ENCODE assay signal across 8 cellular contexts in the genomic region with DNA sequence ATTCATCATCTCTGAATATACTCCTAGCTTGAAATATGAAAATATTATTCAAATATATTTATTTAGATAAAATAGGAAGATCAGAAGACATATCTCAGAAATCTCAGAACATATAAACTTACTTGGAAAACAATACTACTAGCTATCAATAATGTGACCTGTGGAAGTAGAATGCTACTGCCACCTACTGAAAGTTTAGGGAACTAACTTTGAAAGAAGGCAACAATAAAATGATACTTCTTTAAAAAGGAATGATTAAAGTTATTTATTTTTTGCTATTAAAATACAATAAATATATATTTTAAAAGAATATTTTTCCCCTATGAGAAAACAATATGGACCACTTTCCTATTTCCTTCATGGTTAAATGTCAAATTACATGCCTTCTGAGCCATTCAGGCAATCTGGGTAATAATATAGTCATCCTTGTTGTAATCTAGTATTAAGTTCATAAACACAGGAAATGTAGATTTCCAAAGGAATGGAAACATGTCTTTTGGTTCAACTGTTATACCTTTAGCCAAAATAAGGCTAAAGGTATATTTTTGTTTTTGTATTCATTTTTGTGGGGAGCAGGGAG. TPM values are rescaled to one million over a fixed set of nuclear protein-coding genes. Genes with fewer than 3 reads are reported as not detected.
DNase-seq lines count a peak whose midpoint lies in the region; ATAC-seq and TF ChIP-seq lines count a peak whose summit lies in the region.

No MANE protein-coding gene starts in this region.

- peak; percentile 15 for DNase-seq in astrocyte of the cerebellum (ENCODE audit: low read depth)
- no peak for DNase-seq in NCI-H187 (lab: John Stamatoyannopoulos, UW)
- no peak for DNase-seq in NCI-H524 treated with DMSO at 0.1 percent for 48 hours (lab: John Stamatoyannopoulos, UW)

- H3K27me3 ChIP-seq in Loucy (ENCODE audit: insufficient read depth, low read length, poor library complexity, severe bottlenecking) (no peaks in the 10 kb centered on the region), liver (ENCODE audit: control insufficient read depth in 4 of 4, insufficient read depth in 4 of 4, low read length in 3 of 4) (no peaks in the 10 kb centered on the region)

- H3K9me3 ChIP-seq in Loucy (ENCODE audit: insufficient read depth, low read depth, low read length), result no peaks in the 10 kb centered on the region
- H3K9me3 ChIP-seq in liver (ENCODE audit: control insufficient read depth in 4 of 4, low read length in 3 of 4), result no peaks in the 10 kb centered on the region

- H3F3A ChIP-seq in Loucy (ENCODE audit: low read depth), result no peaks in the 10 kb centered on the region

- H3K4me3 ChIP-seq in Loucy (ENCODE audit: low read length, poor library complexity, severe bottlenecking) (no peak overlapping the region), astrocyte of the cerebellum (ENCODE audit: low read depth, low read length) (no peak overlapping the region), liver (ENCODE audit: low read depth in 1 of 3, low read length in 3 of 3) (no peak overlapping the region)

- no peak overlapping the region for H2AFZ ChIP-seq in Loucy (ENCODE audit: low read length)

- H4K20me1 ChIP-seq in Loucy (ENCODE audit: insufficient read depth, low read length, poor library complexity, severe bottlenecking), result no peaks in the 10 kb centered on the region

- peak; percentile 81 to 84 for TF ChIP-seq RAD21 in liver (IDR thresholded peaks at IDR 0.05)

- ATAC-seq in GM18519 (IDR thresholded peaks at IDR 0.05; ENCODE audit: low FRiP score, unreplicated experiment) (peak; percentile 67), HG02981 (IDR thresholded peaks at IDR 0.05; ENCODE audit: unreplicated experiment) (no peak)

- H3K4me1 ChIP-seq in Loucy (ENCODE audit: insufficient read depth, low read length, poor library complexity, severe bottlenecking) (peaks cover 8% of the 10 kb centered on the region), liver (ENCODE audit: control insufficient read depth in 4 of 4, insufficient read depth in 4 of 4, low read length in 3 of 4) (peaks cover 0 to 9% (median 5%) of the 10 kb centered on the region in 4 donors)

- H3K9ac ChIP-seq in Loucy (ENCODE audit: low read depth, low read length, poor library complexity, severe bottlenecking) (no peak overlapping the region), liver (ENCODE audit: low read depth in 1 of 2, low read length in 2 of 2) (no peak overlapping the region)

- TF ChIP-seq CTCF in C4-2B (conservative IDR thresholded peaks at IDR 0.05), result peak; percentile 82
- TF ChIP-seq CTCF in Loucy (conservative IDR thresholded peaks at IDR 0.05; ENCODE audit: low read length), result peak; percentile 63
- TF ChIP-seq CTCF in astrocyte of the cerebellum (IDR thresholded peaks at IDR 0.05; ENCODE audit: low read depth, low read length, missing control alignments), result peak; percentile 44
- TF ChIP-seq CTCF in liver (IDR thresholded peaks at IDR 0.05; ENCODE audit: low read depth, low read length, missing input control), result peak; percentile 62

- H3K27ac ChIP-seq in C4-2B (peak overlapping the region; percentile 43; the same call in 1 of the 2 replicates), liver (ENCODE audit: low read depth in 1 of 2, low read length in 2 of 2) (no peak overlapping the region)

- H3K36me3 ChIP-seq in Loucy (ENCODE audit: insufficient read depth, low read length), result no peaks in the 10 kb centered on the region
- H3K36me3 ChIP-seq in liver (ENCODE audit: control insufficient read depth in 4 of 4, insufficient read depth in 3 of 4, low read depth in 1 of 4, low read length in 3 of 4), result peaks cover 0 to 7% (median 0%) of the 10 kb centered on the region in 4 donors

- in situ Hi-C loops in astrocyte of the cerebellum (cut with HindIII; ENCODE audit: low sequenced_read_pairs), result loop anchor here (25.0 kb wide), 1 partner anchor 237 kb away; no protein-coding TSS in a partner anchor

- H3K9me2 ChIP-seq in Loucy (replicated peaks; ENCODE audit: low read depth, low read length), result no peaks in the 10 kb centered on the region

- no peak overlapping the region for H3K4me2 ChIP-seq in Loucy (ENCODE audit: low read depth, low read length, poor library complexity, severe bottlenecking)

- no peaks in the 10 kb centered on the region for H3K79me2 ChIP-seq in Loucy (ENCODE audit: insufficient read depth, low read length)

TF ChIP-seq in liver, 16 proteins besides CTCF, POLR2A, EP300 and RAD21:
- TF ChIP-seq GABPA (IDR thresholded peaks at IDR 0.05 in 1 of 2, conservative IDR thresholded peaks at IDR 0.05 in 1 of 2), result no peak
- TF ChIP-seq FOXA1 (IDR thresholded peaks at IDR 0.05), result no peak
- no peak for TF ChIP-seq REST (IDR thresholded peaks at IDR 0.05)
- no peak for TF ChIP-seq ATF3 (IDR thresholded peaks at IDR 0.05)
- no peak for TF ChIP-seq HNF4G (IDR thresholded peaks at IDR 0.05)
- no peak for TF ChIP-seq MAX (IDR thresholded peaks at IDR 0.05)
- TF ChIP-seq TAF1 (conservative IDR thresholded peaks at IDR 0.05), result no peak
- no peak for TF ChIP-seq RXRA (IDR thresholded peaks at IDR 0.05)
- TF ChIP-seq HNF4A (conservative IDR thresholded peaks at IDR 0.05), result no peak
- no peak for TF ChIP-seq YY1 (IDR thresholded peaks at IDR 0.05)
- TF ChIP-seq FOXA2 (IDR thresholded peaks at IDR 0.05), result no peak
- no peak for TF ChIP-seq JUND (IDR thresholded peaks at IDR 0.05)
- no peak for TF ChIP-seq SP1 (IDR thresholded peaks at IDR 0.05)
- TF ChIP-seq, protein P1, sequence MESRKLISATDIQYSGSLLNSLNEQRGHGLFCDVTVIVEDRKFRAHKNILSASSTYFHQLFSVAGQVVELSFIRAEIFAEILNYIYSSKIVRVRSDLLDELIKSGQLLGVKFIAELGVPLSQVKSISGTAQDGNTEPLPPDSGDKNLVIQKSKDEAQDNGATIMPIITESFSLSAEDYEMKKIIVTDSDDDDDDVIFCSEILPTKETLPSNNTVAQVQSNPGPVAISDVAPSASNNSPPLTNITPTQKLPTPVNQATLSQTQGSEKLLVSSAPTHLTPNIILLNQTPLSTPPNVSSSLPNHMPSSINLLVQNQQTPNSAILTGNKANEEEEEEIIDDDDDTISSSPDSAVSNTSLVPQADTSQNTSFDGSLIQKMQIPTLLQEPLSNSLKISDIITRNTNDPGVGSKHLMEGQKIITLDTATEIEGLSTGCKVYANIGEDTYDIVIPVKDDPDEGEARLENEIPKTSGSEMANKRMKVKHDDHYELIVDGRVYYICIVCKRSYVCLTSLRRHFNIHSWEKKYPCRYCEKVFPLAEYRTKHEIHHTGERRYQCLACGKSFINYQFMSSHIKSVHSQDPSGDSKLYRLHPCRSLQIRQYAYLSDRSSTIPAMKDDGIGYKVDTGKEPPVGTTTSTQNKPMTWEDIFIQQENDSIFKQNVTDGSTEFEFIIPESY (IDR thresholded peaks at IDR 0.05), result no peak
- TF ChIP-seq EGR1 (IDR thresholded peaks at IDR 0.05; ENCODE audit: low read depth in 2 of 2), result no peak
TF ChIP-seq in liver: peak in this region for 0.

RNA-seq across cellular contexts. Expression of gene ACADL, which starts 26.0 kb away (rescaled TPM):
- total RNA-seq in liver, result 10 to 100 TPM in 1 of 2 donors, 1 to 10 TPM in 1; 1.9 to 19.6 TPM
- polyA plus RNA-seq in liver, result 10 to 100 TPM; 10.8 to 22.3 TPM

RNA-seq across cellular contexts. Expression of gene KANSL1L, which starts 28.1 kb away (rescaled TPM):
- 10 to 100 TPM; 18.3 to 31.6 TPM for total RNA-seq in liver
- polyA plus RNA-seq in liver, result 1 to 10 TPM; 2.1 to 4.4 TPM
